27 cellular contexts compared by ENCODE assay signal in the genomic region with DNA sequence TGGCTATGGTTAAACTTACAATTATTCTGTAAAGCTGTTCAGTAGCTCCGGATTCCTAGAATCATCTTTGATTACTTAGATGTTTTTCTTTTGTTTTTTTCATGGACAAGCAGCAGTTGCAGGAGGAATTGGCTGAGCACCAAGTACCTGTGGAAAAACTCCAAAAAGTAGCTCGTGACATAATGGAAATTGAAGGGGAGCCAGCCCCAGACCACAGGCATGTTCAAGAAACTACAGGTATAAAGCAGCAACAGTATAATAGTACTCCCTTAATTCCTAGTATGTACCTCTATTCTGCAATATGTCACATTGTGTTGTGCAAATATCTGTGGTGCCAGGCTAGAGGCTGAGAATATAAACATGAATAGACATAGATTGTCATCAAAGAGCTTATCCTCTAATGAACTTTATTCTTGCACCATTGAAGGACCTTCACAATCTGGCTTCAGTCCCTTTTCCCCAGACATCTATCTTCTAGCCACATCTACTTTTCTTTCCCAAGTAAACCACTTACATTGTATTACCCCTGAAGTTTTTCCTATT.
DNase-seq lines count a peak whose midpoint lies in the region; ATAC-seq, FAIRE-seq and TF ChIP-seq lines count a peak whose summit lies in the region.
"Had no signal": no experiment of that assay in that cellular context is flagged by ENCODE, and none has a peak within 500 bp of the region (broad histone marks: within the 10 kb centered on the region; RNA-seq: fewer than 3 reads in every experiment).

No MANE protein-coding gene starts in this region.

- no peak for TF ChIP-seq EP300 in ovary (IDR thresholded peaks at IDR 0.05)

- H3K4me1 Mint-ChIP-seq in CD4-positive, CD25-positive, alpha-beta regulatory T cell, result peaks cover 0 to 3% (median 1%) of the 10 kb centered on the region in 4 donors
- H3K4me1 Mint-ChIP-seq in GM23338, result no peaks in the 10 kb centered on the region

- no peak overlapping the region for H2AFZ ChIP-seq in GM23338

- DNase-seq in CD4-positive, CD25-positive, alpha-beta regulatory T cell, result no peak
- DNase-seq in GM23338 (ENCODE audit: low spot score) (no peak), breast epithelium (ENCODE audit: low spot score in 2 of 2) (peak in 1 of 2 donors; percentile 79), ovary (peak in 4 of 5 donors; percentile 28 to 42 (median 35)), GM12892 (ENCODE audit: insufficient read length) (no peak), mucosa of descending colon (no peak), RKO (ENCODE audit: low spot score) (no peak)
- DNase-seq: activated CD4-positive, CD25-positive, alpha-beta regulatory T cell treated with anti-CD3 and anti-CD28 coated beads, Interleukin-2, amount 50 U/mL, for 72 hours; activated CD8-positive, alpha-beta memory T cell treated with anti-CD3 and anti-CD28 coated beads for 24 hours; activated T-cell treated with anti-CD3 and anti-CD28 coated beads, Interleukin-2, amount 50 U/mL, for 72 hours; CD8-positive, alpha-beta T cell; dermis blood vessel endothelial cell; hypothalamus; islet precursor cell; naive thymus-derived CD4-positive, alpha-beta T cell; NCI-H1092; NCI-H510A treated with DMSO at 0.1 percent for 48 hours; RPMI8226; stimulated activated CD4-positive, alpha-beta T cell treated with anti-CD3 and anti-CD28 coated beads, Interleukin-2, amount 100 ng/mL, for 24 hours; stimulated activated naive CD4-positive, alpha-beta T cell treated with Interleukin-2 at 50 U/mL for 16 hours had no signal

- ATAC-seq in CD4-positive, CD25-positive, alpha-beta regulatory T cell (ENCODE audit: low read depth in 2 of 2), result no peak
- ATAC-seq in GM23338, result no peak
- ATAC-seq in GM19397 (IDR thresholded peaks at IDR 0.05; ENCODE audit: unreplicated experiment), result no peak
- no peak for ATAC-seq in mucosa of descending colon
- ATAC-seq: activated T-cell treated with anti-CD3 and anti-CD28 coated beads, Interleukin-2, amount 50 U/mL, for 72 hours; CD8-positive, alpha-beta T cell; GM12878; naive thymus-derived CD4-positive, alpha-beta T cell had no signal

- H3K79me2 ChIP-seq in GM23338 (replicated peaks; ENCODE audit: insufficient read depth), result no peaks in the 10 kb centered on the region

- TF ChIP-seq CTCF in GM23338 (conservative IDR thresholded peaks at IDR 0.05; ENCODE audit: low read depth in 2 of 2), result no peak
- TF ChIP-seq CTCF in breast epithelium (IDR thresholded peaks at IDR 0.05), result no peak
- TF ChIP-seq CTCF in ovary (IDR thresholded peaks at IDR 0.05), result no peak
- TF ChIP-seq CTCF in mucosa of descending colon (IDR thresholded peaks at IDR 0.05), result no peak

- H3K9me3 Mint-ChIP-seq in CD4-positive, CD25-positive, alpha-beta regulatory T cell, result no peaks in the 10 kb centered on the region
- no peaks in the 10 kb centered on the region for H3K9me3 Mint-ChIP-seq in GM23338
- H3K9me3 Mint-ChIP-seq: activated T-cell treated with anti-CD3 and anti-CD28 coated beads, Interleukin-2, amount 50 U/mL, for 72 hours; CD8-positive, alpha-beta T cell; naive thymus-derived CD4-positive, alpha-beta T cell; type B pancreatic cell had no signal

- H3K27me3 ChIP-seq in CD4-positive, CD25-positive, alpha-beta regulatory T cell (ENCODE audit: control insufficient read depth, insufficient read depth, low read length), result no peaks in the 10 kb centered on the region
- H3K27me3 ChIP-seq in GM23338 (ENCODE audit: insufficient read depth), result no peaks in the 10 kb centered on the region
- no peaks in the 10 kb centered on the region for H3K27me3 ChIP-seq in breast epithelium
- no peaks in the 10 kb centered on the region for H3K27me3 ChIP-seq in ovary

- TF ChIP-seq POLR2A in breast epithelium (IDR thresholded peaks at IDR 0.05) (no peak), ovary (IDR thresholded peaks at IDR 0.05) (no peak), GM12892 (IDR thresholded peaks at IDR 0.05; ENCODE audit: low read depth, low read length) (no peak)

- no peak overlapping the region for H3K27ac ChIP-seq in CD4-positive, CD25-positive, alpha-beta regulatory T cell (ENCODE audit: insufficient read depth, low read length, poor library complexity, severe bottlenecking)
- peak overlapping the region; percentile 47 for H3K27ac ChIP-seq in GM23338 (ENCODE audit: low read depth)
- H3K27ac ChIP-seq in breast epithelium, result peak overlapping the region; percentile 48 to 64
- H3K27ac ChIP-seq in ovary, result no peak overlapping the region
- H3K27ac ChIP-seq: KMS-11 had no signal

- H3K9me3 ChIP-seq in CD4-positive, CD25-positive, alpha-beta regulatory T cell (ENCODE audit: control insufficient read depth in 2 of 2, low read length in 2 of 2), result no peaks in the 10 kb centered on the region
- H3K9me3 ChIP-seq in breast epithelium (no peaks in the 10 kb centered on the region), ovary (no peaks in the 10 kb centered on the region), mucosa of descending colon (no peaks in the 10 kb centered on the region)

- H3K4me2 ChIP-seq in GM23338, result no peak overlapping the region
- H3K4me2 ChIP-seq: KMS-11 had no signal

- peaks cover 91% of the 10 kb centered on the region for H3K36me3 ChIP-seq in CD4-positive, CD25-positive, alpha-beta regulatory T cell (ENCODE audit: control insufficient read depth, insufficient read depth, low read length)
- H3K36me3 ChIP-seq in GM23338 (ENCODE audit: insufficient read depth), result peaks cover 70% of the 10 kb centered on the region
- H3K36me3 ChIP-seq in breast epithelium, result peaks cover 17% of the 10 kb centered on the region
- H3K36me3 ChIP-seq in ovary, result no peaks in the 10 kb centered on the region
- no peaks in the 10 kb centered on the region for H3K36me3 ChIP-seq in mucosa of descending colon (ENCODE audit: low read depth)

- H3K27me3 Mint-ChIP-seq in CD4-positive, CD25-positive, alpha-beta regulatory T cell, result no peaks in the 10 kb centered on the region
- H3K27me3 Mint-ChIP-seq in GM23338 (ENCODE audit: insufficient read depth, low read depth, poor library complexity), result peaks cover 2% of the 10 kb centered on the region
- H3K27me3 Mint-ChIP-seq: activated naive CD8-positive, alpha-beta T cell; naive thymus-derived CD4-positive, alpha-beta T cell; type B pancreatic cell had no signal

- H3K36me3 Mint-ChIP-seq in CD4-positive, CD25-positive, alpha-beta regulatory T cell, result peaks cover 55% of the 10 kb centered on the region
- H3K36me3 Mint-ChIP-seq in GM23338 (ENCODE audit: low read depth), result peaks cover 73% of the 10 kb centered on the region

- no peaks in the 10 kb centered on the region for H3K9me2 ChIP-seq in GM23338 (ENCODE audit: insufficient read depth)

- FAIRE-seq in GM12892 (lab: Jason Lieb, UNC), result no peak
- FAIRE-seq: frontal cortex, GM12878, H54 had no signal

- 7 to 14% (median 13%) methylated on average over 2 of the region's 2 CpGs for WGBS in ovary, 3 donors

- H3F3A ChIP-seq in GM23338 (replicated peaks; ENCODE audit: low read depth), result no peaks in the 10 kb centered on the region

- no peak overlapping the region for H3K4me3 ChIP-seq in CD4-positive, CD25-positive, alpha-beta regulatory T cell (ENCODE audit: low read depth, low read length)
- H3K4me3 ChIP-seq in GM23338 (no peak overlapping the region), breast epithelium (no peak overlapping the region), ovary (no peak overlapping the region), mucosa of descending colon (no peak overlapping the region)
- H3K4me3 ChIP-seq: GM12878 had no signal

- H3K4me3 Mint-ChIP-seq in CD4-positive, CD25-positive, alpha-beta regulatory T cell, result no peak overlapping the region
- H3K4me3 Mint-ChIP-seq in GM23338, result no peak overlapping the region
- H3K4me3 Mint-ChIP-seq: activated naive CD8-positive, alpha-beta T cell; activated T-cell treated with anti-CD3 and anti-CD28 coated beads, Interleukin-2, amount 50 U/mL, for 72 hours; CD8-positive, alpha-beta T cell; naive thymus-derived CD4-positive, alpha-beta T cell; type B pancreatic cell had no signal

- H3K4me1 ChIP-seq in CD4-positive, CD25-positive, alpha-beta regulatory T cell (ENCODE audit: control insufficient read depth, insufficient read depth, low read length, poor library complexity, severe bottlenecking), result no peaks in the 10 kb centered on the region
- H3K4me1 ChIP-seq in GM23338 (ENCODE audit: insufficient read depth) (no peaks in the 10 kb centered on the region), breast epithelium (peaks cover 0 to 8% of the 10 kb centered on the region in 2 donors), ovary (ENCODE audit: insufficient read depth) (no peaks in the 10 kb centered on the region), mucosa of descending colon (ENCODE audit: low read depth) (no peaks in the 10 kb centered on the region)

- H3K27ac Mint-ChIP-seq in CD4-positive, CD25-positive, alpha-beta regulatory T cell, result peak overlapping the region in 2 of 3 donors; percentile 12 to 48
- H3K27ac Mint-ChIP-seq in GM23338, result no peak overlapping the region
- H3K27ac Mint-ChIP-seq: activated T-cell treated with anti-CD3 and anti-CD28 coated beads, Interleukin-2, amount 50 U/mL, for 72 hours; type B pancreatic cell had no signal

- H4K20me1 ChIP-seq in GM23338 (replicated peaks; ENCODE audit: insufficient read depth), result peaks cover 16% of the 10 kb centered on the region

- intact Hi-C loops in breast epithelium (cut with DNase I; ENCODE audit: low total_unique reads) (no loop called here), ovary (cut with DNase I) (loop anchor here in 1 of 4 donors (10.0 kb wide), 1 partner anchor 254 kb away; no protein-coding TSS in a partner anchor), mucosa of descending colon (cut with DNase I, micrococcal nuclease) (no loop called here)

TF ChIP-seq in GM23338, 12 proteins besides CTCF, POLR2A, EP300 and RAD21:
- TF ChIP-seq STAT1 (IDR thresholded peaks at IDR 0.05; ENCODE audit: unreplicated experiment) (no peak), CREB1 (CRISPR knock-in tag; IDR thresholded peaks at IDR 0.05; ENCODE audit: low read depth) (no peak)

Comparison
In these comparisons a context has a peak if more than half of its experiments do, and no peak if none do; other contexts are left out.
1. DNase-seq: peak in ovary (4 of 5); none in CD4-positive, CD25-positive, alpha-beta regulatory T cell (0 of 3), GM23338 (single experiment), GM12892 (single experiment), mucosa of descending colon (0 of 3) and RKO (single experiment).
2. H3K27ac ChIP-seq: peak in GM23338 (single experiment) and breast epithelium (2 of 2); none in CD4-positive, CD25-positive, alpha-beta regulatory T cell (single experiment) and ovary (0 of 2).